22 cellular contexts compared by ENCODE assay signal in genomic region chr12:93772003-93772402, GRCh38.
DNase-seq lines count a peak whose midpoint lies in the region; ATAC-seq and TF ChIP-seq lines count a peak whose summit lies in the region.
"Had no signal": no experiment of that assay in that cellular context is flagged by ENCODE, and none has a peak within 500 bp of the region (broad histone marks: within the 10 kb centered on the region; RNA-seq: fewer than 3 reads in every experiment).

No MANE protein-coding gene starts in this region.

- H3K4me2 ChIP-seq in KMS-11, result 0 out of 2 replicates have a peak overlapping the region, but pooled peaks have one; percentile 9

- no peak for DNase-seq in activated naive CD4-positive, alpha-beta T cell treated with anti-CD3 and anti-CD28 coated beads for 36 hours
- no peak for DNase-seq in activated naive CD4-positive, alpha-beta T cell (lab: John Stamatoyannopoulos, UW)
- DNase-seq in stimulated activated effector memory CD8-positive, alpha-beta T cell treated with anti-CD3 and anti-CD28 coated beads, Interleukin-12 subunit alpha, Interleukin-12 subunit beta, amount 100 ng/mL, for 72 hours (ENCODE audit: low spot score in 2 of 2), result no peak
- DNase-seq in NOMO-1 (lab: John Stamatoyannopoulos, UW; ENCODE audit: unreplicated experiment in 2 of 2), result no peak
- no peak for DNase-seq in C1 segment of cervical spinal cord (lab: John Stamatoyannopoulos, UW)
- DNase-seq: activated CD4-positive, CD25-positive, alpha-beta regulatory T cell; NCI-H2029 treated with DMSO at 0.1 percent for 48 hours; nephron progenitor cell; NK-92 treated with Interleukin-12 subunit alpha and Interleukin-12 subunit beta, amount 100 ng/mL, for 24 hours; PC-3; stimulated activated CD4-positive, alpha-beta T cell treated with anti-CD3 and anti-CD28 coated beads, Interleukin-15, amount 100 ng/mL, for 24 hours had no signal

- peaks cover 7% of the 10 kb centered on the region for H3K36me3 Mint-ChIP-seq in activated naive CD4-positive, alpha-beta T cell treated with anti-CD3 and anti-CD28 coated beads for 36 hours (ENCODE audit: low read depth)
- peaks cover 34% of the 10 kb centered on the region for H3K36me3 Mint-ChIP-seq in activated T-helper 17 cell treated with anti-CD3 and anti-CD28 coated beads, Interleukin-2, amount 50 U/mL, for 72 hours (ENCODE audit: low read depth)
- peaks cover 7% of the 10 kb centered on the region for H3K36me3 Mint-ChIP-seq in stimulated activated effector memory CD8-positive, alpha-beta T cell treated with anti-CD3 and anti-CD28 coated beads, Interleukin-12 subunit alpha, Interleukin-12 subunit beta, amount 100 ng/mL, for 72 hours
- H3K36me3 Mint-ChIP-seq: type B pancreatic cell had no signal

- no peak overlapping the region for H3K4me3 Mint-ChIP-seq in activated naive CD4-positive, alpha-beta T cell treated with anti-CD3 and anti-CD28 coated beads for 36 hours
- H3K4me3 Mint-ChIP-seq in activated T-helper 17 cell treated with anti-CD3 and anti-CD28 coated beads, Interleukin-2, amount 50 U/mL, for 72 hours, result peak overlapping the region; percentile 72
- H3K4me3 Mint-ChIP-seq in stimulated activated effector memory CD8-positive, alpha-beta T cell treated with anti-CD3 and anti-CD28 coated beads, Interleukin-12 subunit alpha, Interleukin-12 subunit beta, amount 100 ng/mL, for 72 hours, result no peak overlapping the region
- H3K4me3 Mint-ChIP-seq: nephron progenitor cell; stimulated activated memory B cell treated with anti-CD40 and anti-IgM and Interleukin-4, amounts not matched to agents 10 μg/mL and 1 μg/mL and 100 μg/mL, for 72 hours; T-helper 1 cell treated with Interleukin-12 subunit alpha and Interleukin-12 subunit beta and Interleukin-4 antibody, amounts not matched to agents 30 μg/mL and 1 μg/mL, for 36 hours; type B pancreatic cell had no signal

- H3K9me3 Mint-ChIP-seq in activated naive CD4-positive, alpha-beta T cell treated with anti-CD3 and anti-CD28 coated beads for 36 hours, result peaks cover 5% of the 10 kb centered on the region
- H3K9me3 Mint-ChIP-seq in activated T-helper 17 cell treated with anti-CD3 and anti-CD28 coated beads, Interleukin-2, amount 50 U/mL, for 72 hours, result no peaks in the 10 kb centered on the region
- peaks cover 3% of the 10 kb centered on the region for H3K9me3 Mint-ChIP-seq in stimulated activated effector memory CD8-positive, alpha-beta T cell treated with anti-CD3 and anti-CD28 coated beads, Interleukin-12 subunit alpha, Interleukin-12 subunit beta, amount 100 ng/mL, for 72 hours
- H3K9me3 Mint-ChIP-seq: nephron progenitor cell, type B pancreatic cell had no signal

- H3K27me3 Mint-ChIP-seq in activated naive CD4-positive, alpha-beta T cell treated with anti-CD3 and anti-CD28 coated beads for 36 hours (ENCODE audit: low read depth), result no peaks in the 10 kb centered on the region
- no peaks in the 10 kb centered on the region for H3K27me3 Mint-ChIP-seq in activated T-helper 17 cell treated with anti-CD3 and anti-CD28 coated beads, Interleukin-2, amount 50 U/mL, for 72 hours
- H3K27me3 Mint-ChIP-seq: stimulated activated memory B cell treated with anti-CD40 and anti-IgM and Interleukin-4, amounts not matched to agents 10 μg/mL and 1 μg/mL and 100 μg/mL, for 72 hours; type B pancreatic cell had no signal

- H3K4me1 Mint-ChIP-seq in activated naive CD4-positive, alpha-beta T cell treated with anti-CD3 and anti-CD28 coated beads for 36 hours (ENCODE audit: low read depth), result peaks cover 37% of the 10 kb centered on the region
- peaks cover 42% of the 10 kb centered on the region for H3K4me1 Mint-ChIP-seq in activated T-helper 17 cell treated with anti-CD3 and anti-CD28 coated beads, Interleukin-2, amount 50 U/mL, for 72 hours
- H3K4me1 Mint-ChIP-seq in stimulated activated effector memory CD8-positive, alpha-beta T cell treated with anti-CD3 and anti-CD28 coated beads, Interleukin-12 subunit alpha, Interleukin-12 subunit beta, amount 100 ng/mL, for 72 hours, result peaks cover 68% of the 10 kb centered on the region

- no peaks in the 10 kb centered on the region for H3K79me2 ChIP-seq in KMS-11 (ENCODE audit: insufficient read depth, low read depth)

- H3K9ac ChIP-seq in KMS-11, result no peak overlapping the region

- no peak for TF ChIP-seq CTCF in KMS-11 (conservative IDR thresholded peaks at IDR 0.05; ENCODE audit: low read depth, low read length)

- H3K27me3 ChIP-seq in KMS-11 (ENCODE audit: insufficient read depth, low read depth), result no peaks in the 10 kb centered on the region
- H3K27me3 ChIP-seq: ascending aorta, cardiac muscle cell had no signal

- no peaks in the 10 kb centered on the region for H3K36me3 ChIP-seq in KMS-11 (ENCODE audit: insufficient read depth)
- H3K36me3 ChIP-seq: ascending aorta, cardiac muscle cell had no signal

- CTCF ChIA-PET in activated naive CD4-positive, alpha-beta T cell treated with anti-CD3 and anti-CD28 coated beads for 36 hours (lab: Charles Lee), result interaction anchor here (1.6 to 4.4 kb wide), 3 partner anchors 17 to 329 kb away, joined by 3 to 26 read pairs (median 4); no protein-coding TSS in a partner anchor

- H3K4me1 ChIP-seq in KMS-11 (ENCODE audit: low read depth, poor library complexity, severe bottlenecking), result peaks cover 42% of the 10 kb centered on the region

- intact Hi-C loops in activated naive CD4-positive, alpha-beta T cell treated with anti-CD3 and anti-CD28 coated beads for 36 hours (cut with micrococcal nuclease), result loop anchor here (2.0 kb wide), 2 partner anchors 27 to 95 kb away; partner anchors contain the start of gene CRADD

- no peaks in the 10 kb centered on the region for H4K20me1 ChIP-seq in KMS-11 (ENCODE audit: insufficient read depth)

- H3K4me3 ChIP-seq in KMS-11 (IDR thresholded peaks at IDR 0.05; ENCODE audit: insufficient read depth, low read depth, low read length), result no peak overlapping the region
- H3K4me3 ChIP-seq: ascending aorta, cardiac muscle cell, coronary artery had no signal

- H2AFZ ChIP-seq in KMS-11 (ENCODE audit: low read depth), result no peak overlapping the region

- H3K27ac ChIP-seq in KMS-11, result no peak overlapping the region
- H3K27ac ChIP-seq: ascending aorta, cardiac muscle cell, coronary artery had no signal

- peak overlapping the region; percentile 31 for H3K27ac Mint-ChIP-seq in activated naive CD4-positive, alpha-beta T cell treated with anti-CD3 and anti-CD28 coated beads for 36 hours
- peak overlapping the region; percentile 83 for H3K27ac Mint-ChIP-seq in activated T-helper 17 cell treated with anti-CD3 and anti-CD28 coated beads, Interleukin-2, amount 50 U/mL, for 72 hours
- H3K27ac Mint-ChIP-seq in stimulated activated effector memory CD8-positive, alpha-beta T cell treated with anti-CD3 and anti-CD28 coated beads, Interleukin-12 subunit alpha, Interleukin-12 subunit beta, amount 100 ng/mL, for 72 hours, result no peak overlapping the region
- H3K27ac Mint-ChIP-seq: nephron progenitor cell; stimulated activated memory B cell treated with anti-CD40 and anti-IgM and Interleukin-4, amounts not matched to agents 10 μg/mL and 1 μg/mL and 100 μg/mL, for 72 hours; T-helper 1 cell treated with Interleukin-12 subunit alpha and Interleukin-12 subunit beta and Interleukin-4 antibody, amounts not matched to agents 30 μg/mL and 1 μg/mL, for 36 hours; type B pancreatic cell had no signal

- no peak for ATAC-seq in activated T-helper 17 cell treated with anti-CD3 and anti-CD28 coated beads, Interleukin-2, amount 50 U/mL, for 72 hours (replicated peaks)
- ATAC-seq in stimulated activated effector memory CD8-positive, alpha-beta T cell treated with anti-CD3 and anti-CD28 coated beads, Interleukin-12 subunit alpha, Interleukin-12 subunit beta, amount 100 ng/mL, for 72 hours, result peak; percentile 49
- ATAC-seq: activated naive CD4-positive, alpha-beta T cell treated with anti-CD3 and anti-CD28 coated beads, Interleukin-2, amount 50 U/mL, for 72 hours; left lobe of liver; PC-3; SK-N-SH treated with all-trans-retinoic acid at 6 μM for 48 hours; stimulated activated memory B cell treated with anti-CD40 and anti-IgM and Interleukin-4, amounts not matched to agents 10 μg/mL and 1 μg/mL and 100 μg/mL, for 72 hours had no signal
